ENCODE assay signal across 14 cellular contexts in genomic region chr17:81458628-81459027, GRCh38. TPM values are rescaled to one million over a fixed set of nuclear protein-coding genes. Genes with fewer than 3 reads are reported as not detected.
DNase-seq lines count a peak whose midpoint lies in the region; ATAC-seq and TF ChIP-seq lines count a peak whose summit lies in the region.
"Had no signal": no experiment of that assay in that cellular context is flagged by ENCODE, and none has a peak within 500 bp of the region (broad histone marks: within the 10 kb centered on the region; RNA-seq: fewer than 3 reads in every experiment).

No MANE protein-coding gene starts in this region.

- intact Hi-C loops in heart left ventricle (cut with DNase I) = no loop called here
- intact Hi-C loops in left ventricle myocardium superior (cut with micrococcal nuclease) = no loop called here
- intact Hi-C loops in HCT116 (cut with micrococcal nuclease) = no loop called here

- peaks cover 2% of the 10 kb centered on the region for H3K79me1 ChIP-seq in neuronal stem cell (ENCODE audit: low read depth, low read length)

- TF ChIP-seq CTCF in heart left ventricle (IDR thresholded peaks at IDR 0.05) = no peak
- no peak for TF ChIP-seq CTCF in HCT116 (IDR thresholded peaks at IDR 0.05 in 2 of 3, conservative IDR thresholded peaks at IDR 0.05 in 1 of 3; ENCODE audit: borderline replicate concordance in 1 of 3, insufficient read depth in 1 of 3, low read depth in 2 of 3, low read length in 2 of 3)

- H3K27me3 ChIP-seq in heart left ventricle = no peaks in the 10 kb centered on the region
- no peaks in the 10 kb centered on the region for H3K27me3 ChIP-seq in HCT116 (ENCODE audit: insufficient read depth, low read length)
- H3K27me3 ChIP-seq in neuronal stem cell (ENCODE audit: control insufficient read depth in 3 of 3, insufficient read depth in 3 of 3, low read depth in 1 of 3, low read length in 3 of 3) = no peaks in the 10 kb centered on the region

- TF ChIP-seq RAD21 in HCT116 (IDR thresholded peaks at IDR 0.05; ENCODE audit: low read depth) = no peak

- no peaks in the 10 kb centered on the region for H4K20me1 ChIP-seq in HCT116 (ENCODE audit: insufficient read depth)

- H3K36me3 ChIP-seq in heart left ventricle (peaks cover 0 to 51% (median 15%) of the 10 kb centered on the region in 9 donors), HCT116 (ENCODE audit: control insufficient read depth in 1 of 2, insufficient read depth in 2 of 2, low read length in 2 of 2) (peaks cover 0 to 2% of the 10 kb centered on the region in 2 experiments; a peak in 2 of 4 replicates), neuronal stem cell (replicated peaks in 1 of 2; ENCODE audit: control insufficient read depth in 2 of 2, insufficient read depth in 2 of 2, low read length in 2 of 2) (peaks cover 15 to 58% of the 10 kb centered on the region in 2 donors)
- H3K36me3 ChIP-seq: HAP-1 had no signal

- TF ChIP-seq POLR2A in heart left ventricle (IDR thresholded peaks at IDR 0.05) (no peak), HCT116 (IDR thresholded peaks at IDR 0.05; ENCODE audit: borderline replicate concordance, extremely low read depth, insufficient read depth, insufficient read length) (no peak)

- no peak overlapping the region for H2BK120ac ChIP-seq in neuronal stem cell (ENCODE audit: low read depth, low read length)

- RAD21 ChIA-PET in HCT116 (lab: Charles Lee; ENCODE audit: low non-redundant PET in 1 of 2, low total read pairs in 2 of 2, uncharacterized antibody in 2 of 2, unreplicated experiment in 2 of 2) = no interaction called here

- no peaks in the 10 kb centered on the region for H3K9me2 ChIP-seq in HCT116 (ENCODE audit: insufficient read depth)

- H2BK5ac ChIP-seq in neuronal stem cell (ENCODE audit: low read length) = no peak overlapping the region

- no peak overlapping the region for H2BK15ac ChIP-seq in neuronal stem cell (ENCODE audit: low read length)

- H2AFZ ChIP-seq in HCT116 (ENCODE audit: low read depth, low read length, poor library complexity, severe bottlenecking) (no peak overlapping the region), neuronal stem cell (ENCODE audit: low read length) (no peak overlapping the region)

- no peak overlapping the region for H3K18ac ChIP-seq in neuronal stem cell (ENCODE audit: low read length)

- POLR2A ChIA-PET in HCT116 (lab: Charles Lee) = interaction anchor here (0.6 kb wide), 1 partner anchor 129 kb away, joined by 4 read pairs; no protein-coding TSS in a partner anchor

- no peak overlapping the region for H3K9ac ChIP-seq in HCT116 (ENCODE audit: low read length)
- no peak overlapping the region for H3K9ac ChIP-seq in neuronal stem cell (ENCODE audit: low read depth, low read length, poor library complexity)

- H3K9me3 ChIP-seq in heart left ventricle (no peaks in the 10 kb centered on the region), HCT116 (ENCODE audit: control insufficient read depth in 1 of 2, insufficient read depth in 1 of 2, low read depth in 1 of 2, low read length in 2 of 2) (no peaks in the 10 kb centered on the region), neuronal stem cell (replicated peaks in 1 of 2; ENCODE audit: control insufficient read depth in 2 of 2, insufficient read depth in 1 of 2, low read depth in 1 of 2, low read length in 2 of 2) (peaks cover 0 to 9% of the 10 kb centered on the region in 2 donors)
- H3K9me3 ChIP-seq: HAP-1 had no signal

- peak overlapping the region in 10 of 12 donors; percentile 7 to 51 (median 32) for H3K4me3 ChIP-seq in heart left ventricle
- no peak overlapping the region for H3K4me3 ChIP-seq in HCT116 (replicated peaks in 1 of 2; ENCODE audit: low read depth in 1 of 2, low read length in 2 of 2)
- no peak overlapping the region for H3K4me3 ChIP-seq in neuronal stem cell (ENCODE audit: low read length in 2 of 2)
- H3K4me3 ChIP-seq: HAP-1 had no signal

- H3K4me2 ChIP-seq in HCT116 (ENCODE audit: low read length) = no peak overlapping the region
- no peak overlapping the region for H3K4me2 ChIP-seq in neuronal stem cell (ENCODE audit: insufficient read depth, low read length, poor library complexity, severe bottlenecking)

- H3K14ac ChIP-seq in neuronal stem cell (ENCODE audit: low read length) = peak overlapping the region; percentile 21

- no peak overlapping the region for H2BK12ac ChIP-seq in neuronal stem cell (ENCODE audit: low read length)

- no peak overlapping the region for H3K23ac ChIP-seq in neuronal stem cell (ENCODE audit: low read depth, low read length, poor library complexity)

- no peaks in the 10 kb centered on the region for H3K79me2 ChIP-seq in HCT116 (ENCODE audit: insufficient read depth, low read length)

- H4K8ac ChIP-seq in neuronal stem cell (ENCODE audit: low read depth, low read length) = no peak overlapping the region

- BruUV-seq in HCT116 (replicated peaks; lab: Mats Ljungman, UMichigan) = TSS peak; percentile 32

- H3K4me1 ChIP-seq in heart left ventricle (peaks cover 0 to 18% (median 2%) of the 10 kb centered on the region in 12 donors), HCT116 (ENCODE audit: control insufficient read depth in 1 of 2, insufficient read depth in 2 of 2, low read length in 2 of 2) (no peaks in the 10 kb centered on the region), neuronal stem cell (ENCODE audit: control insufficient read depth in 2 of 2, insufficient read depth in 1 of 2, low read depth in 1 of 2, low read length in 2 of 2) (peaks cover 15 to 16% of the 10 kb centered on the region in 2 donors)
- H3K4me1 ChIP-seq: HAP-1 had no signal

- H3K4ac ChIP-seq in neuronal stem cell (ENCODE audit: low read length) = no peak overlapping the region

- peak in 1 of 4 donors; percentile 2 for ATAC-seq in heart left ventricle
- no peak for ATAC-seq in left ventricle myocardium superior
- no peak for ATAC-seq in HCT116
- no peak for ATAC-seq in GM19035 (IDR thresholded peaks at IDR 0.05; ENCODE audit: unreplicated experiment)

- DNase-seq in heart left ventricle (no peak), left ventricle myocardium superior (no peak), HCT116 (ENCODE audit: low read depth, low spot score) (no peak), Kasumi-1 (lab: John Stamatoyannopoulos, UW) (peak; percentile 37 to 68), neuronal stem cell (ENCODE audit: low spot score) (no peak), inferior parietal cortex (ENCODE audit: extremely low spot score) (no peak)
- no peak for DNase-seq in activated CD8-positive, alpha-beta memory T cell treated with anti-CD3 and anti-CD28 coated beads for 24 hours
- DNase-seq: 8988T, ACHN, DMS79, GOT3 had no signal

- H3K27ac ChIP-seq in heart left ventricle = peak overlapping the region in 7 of 12 donors; percentile 4 to 73 (median 57)
- H3K27ac ChIP-seq in HCT116 (ENCODE audit: low read depth, low read length) = no peak overlapping the region; the same call in 1 of the 2 replicates
- H3K27ac ChIP-seq in neuronal stem cell (replicated peaks; ENCODE audit: low read length) = no peak overlapping the region
- H3K27ac ChIP-seq: C4-2B had no signal

- 65 to 92% (median 75%) methylated on average over 15 to 22 of the region's 22 CpGs for WGBS in heart left ventricle, 4 donors
- WGBS in neuronal stem cell (ENCODE audit: extremely low coverage in 2 of 2, insufficient read length in 2 of 2, insufficient replicate concordance in 1 of 2), 2 donors = no CpG with 5 or more reads among the region's 22 CpGs

- H4K91ac ChIP-seq in neuronal stem cell (ENCODE audit: low read depth, low read length, poor library complexity) = no peak overlapping the region

- H2AK5ac ChIP-seq in neuronal stem cell (ENCODE audit: low read depth, low read length) = peak overlapping the region; percentile 81

- CTCF ChIA-PET in HCT116 (lab: Charles Lee) = no interaction called here

TF ChIP-seq in HCT116, 20 proteins besides CTCF, POLR2A, EP300 and RAD21:
- no peak for TF ChIP-seq CBX3 (IDR thresholded peaks at IDR 0.05; ENCODE audit: low read depth)
- TF ChIP-seq ELF1 (IDR thresholded peaks at IDR 0.05; ENCODE audit: borderline replicate concordance, low read depth) = no peak
- TF ChIP-seq MAX (IDR thresholded peaks at IDR 0.05) = no peak
- TF ChIP-seq CEBPB (IDR thresholded peaks at IDR 0.05; ENCODE audit: low read depth) = no peak
- no peak for TF ChIP-seq SP1 (IDR thresholded peaks at IDR 0.05; ENCODE audit: low read depth)
- no peak for TF ChIP-seq TCF7L2 (IDR thresholded peaks at IDR 0.05; ENCODE audit: borderline replicate concordance, extremely low read depth, insufficient read depth, insufficient read length)
- no peak for TF ChIP-seq JUND (IDR thresholded peaks at IDR 0.05)
- no peak for TF ChIP-seq EGR1 (IDR thresholded peaks at IDR 0.05; ENCODE audit: low read depth)
- no peak for TF ChIP-seq POLR2AphosphoS5 (IDR thresholded peaks at IDR 0.05; ENCODE audit: low read depth, low read length)
- TF ChIP-seq FOSL1 (IDR thresholded peaks at IDR 0.05; ENCODE audit: low read depth) = no peak

RNA-seq across cellular contexts. Expression of gene ACTG1, which starts 54.0 kb away (rescaled TPM):
- total RNA-seq in heart left ventricle = 1,000 to 10,000 TPM in 2 of 9 donors, 100 to 1,000 TPM in 7; 335 to 1,653 (median 423) TPM
- 1,000 to 10,000 TPM in 1 of 2 donors, 100 to 1,000 TPM in 1; 149 to 1,468 TPM for polyA plus RNA-seq in heart left ventricle
- total RNA-seq in left ventricle myocardium superior = 357 TPM
- total RNA-seq in HCT116 (2021; ENCODE audit: unreplicated experiment) = 6,223 TPM
- polyA plus RNA-seq in HCT116 (2012) = 6,644 and 8,513 TPM in 2 replicates
- 5,937 TPM for polyA plus RNA-seq in neuronal stem cell (2013, experiment 1 of 2)
- 5,622 TPM for polyA plus RNA-seq in neuronal stem cell (2013, experiment 2 of 2)

Comparison
In these comparisons a context has a peak if more than half of its experiments do, and no peak if none do; other contexts are left out.
1. DNase-seq: peak in Kasumi-1 (2 of 2); none in heart left ventricle (0 of 5), left ventricle myocardium superior (single experiment), HCT116 (single experiment), neuronal stem cell (single experiment), activated CD8-positive, alpha-beta memory T cell treated with anti-CD3 and anti-CD28 coated beads for 24 hours (single experiment) and inferior parietal cortex (single experiment).
2. H3K27ac ChIP-seq: peak in heart left ventricle (7 of 12); none in HCT116 (single experiment) and neuronal stem cell (single experiment).
3. H3K4me3 ChIP-seq: peak in heart left ventricle (10 of 12); none in HCT116 (0 of 2) and neuronal stem cell (0 of 2).